ENCODE assay signal across 22 cellular contexts in genomic region chr6:97151611-97152010, GRCh38.
"Had no signal": no experiment of that assay in that cellular context is flagged by ENCODE, and none has a peak within 500 bp of the region (broad histone marks: within the 10 kb centered on the region; RNA-seq: fewer than 3 reads in every experiment).

No MANE protein-coding gene starts in this region.

- H3K27ac ChIP-seq: RWPE1 had no signal

- H3K9me3 ChIP-seq: MG63, SK-N-SH had no signal

- DNase-seq: IMR-90; Karpas-422; KG1; MG63; NCI-H1092; NCI-H1105 treated with DMSO at 0.1 percent for 48 hours; NCI-H1417 treated with DMSO at 0.1 percent for 48 hours; NCI-H146; NCI-H187 treated with DMSO at 0.1 percent for 48 hours; NCI-H2029 treated with DMSO at 0.1 percent for 48 hours; NCI-H226; NCI-H510A treated with DMSO at 0.1 percent for 48 hours; NCI-H526; NCI-H748 treated with DMSO at 0.1 percent for 48 hours; NK-92 treated with Interleukin-12 subunit alpha and Interleukin-12 subunit beta, amount 100 ng/mL, for 24 hours; SHP77; SK-N-SH; SW 1271; T-cell had no signal

- H3K27me3 ChIP-seq: MG63 had no signal

- H3K4me3 ChIP-seq: MG63 had no signal

- ATAC-seq: HepG2, Panc1, T-cell had no signal

- H3K4me2 ChIP-seq: SK-N-SH had no signal

- H3K9ac ChIP-seq: SK-N-SH had no signal
